In genomic region chr3:39208463-39209055, GRCh38 we compare ENCODE assay signal across 8 cellular contexts. TPM values are rescaled to one million over a fixed set of nuclear protein-coding genes. Genes with fewer than 3 reads are reported as not detected.
DNase-seq lines count a peak whose midpoint lies in the region; ATAC-seq and TF ChIP-seq lines count a peak whose summit lies in the region.

No MANE protein-coding gene starts in this region.

- TF ChIP-seq POLR2A in erythroblast (IDR thresholded peaks at IDR 0.05; ENCODE audit: low read length), result no peak

- ATAC-seq in GM19035 (IDR thresholded peaks at IDR 0.05; ENCODE audit: unreplicated experiment), result no peak

- DNase-seq in NCI-H2227 (lab: John Stamatoyannopoulos, UW; ENCODE audit: unreplicated experiment), result peak; percentile 1
- DNase-seq in NCI-H2227 treated with DMSO at 0.1 percent for 48 hours (lab: John Stamatoyannopoulos, UW), result no peak
- peak; percentile 51 for DNase-seq in HT-29 (ENCODE audit: low spot score)
- peak; percentile 47 for DNase-seq in SW480 (ENCODE audit: low spot score)
- peak; percentile 27 to 54 for DNase-seq in erythroblast (lab: John Stamatoyannopoulos, UW)
- DNase-seq in middle frontal gyrus (ENCODE audit: extremely low spot score, low spot score), result peak; percentile 14
- DNase-seq in NCI-H2107 treated with DMSO at 0.1 percent for 48 hours (lab: John Stamatoyannopoulos, UW; ENCODE audit: unreplicated experiment), result no peak

RNA-seq across cellular contexts. Expression of gene XIRP1, which starts 16.2 kb away (rescaled TPM):
- total RNA-seq in HT-29 (2014; rRNA removed; shearing (Covaris generic)), result not detected in 2 replicates

RNA-seq across cellular contexts. Expression of gene CSRNP1, which starts 55.2 kb away (rescaled TPM):
- total RNA-seq in HT-29 (2014; rRNA removed; shearing (Covaris generic)), result 53.6 and 55.3 TPM in 2 replicates

Comparison
In these comparisons a context has a peak if more than half of its experiments do, and no peak if none do; other contexts are left out.
1. DNase-seq: peak in NCI-H2227 (single experiment), HT-29 (single experiment), SW480 (single experiment), erythroblast (2 of 2) and middle frontal gyrus (single experiment); none in NCI-H2227 treated with DMSO at 0.1 percent for 48 hours (single experiment) and NCI-H2107 treated with DMSO at 0.1 percent for 48 hours (single experiment).